ENCODE assay signal across 23 cellular contexts in the genomic region with DNA sequence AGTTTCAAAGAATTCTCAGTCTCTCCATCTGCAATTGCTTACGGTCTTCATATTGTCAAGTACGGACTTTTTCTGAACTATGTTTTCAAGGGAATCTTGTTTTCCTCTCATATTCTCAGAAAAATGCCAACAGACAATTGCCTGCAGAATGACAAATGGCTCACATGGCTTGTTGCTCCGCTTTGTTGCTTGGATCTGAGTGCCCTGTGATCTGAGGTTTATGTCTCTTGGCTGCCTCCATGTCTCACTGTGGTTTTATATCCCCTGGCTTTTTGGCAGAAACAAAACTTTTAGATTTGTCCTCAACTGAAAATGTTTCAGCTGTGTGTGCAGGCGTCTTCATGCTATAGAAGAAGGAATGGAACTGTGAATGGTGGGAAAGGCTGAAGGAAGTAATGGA.
A peak's percentile ranks its signal among the peaks of the same experiment; 100 is the strongest.
DNase-seq lines count a peak whose midpoint lies in the region; ATAC-seq, FAIRE-seq and TF ChIP-seq lines count a peak whose summit lies in the region.
"Had no signal": no experiment of that assay in that cellular context is flagged by ENCODE, and none has a peak within 500 bp of the region (broad histone marks: within the 10 kb centered on the region; RNA-seq: fewer than 3 reads in every experiment).

No MANE protein-coding gene starts in this region.

- H3K4me3 ChIP-seq in left lung (no peak overlapping the region), parathyroid adenoma (ENCODE audit: low read depth, low read length) (no peak overlapping the region), Caco-2 (ENCODE audit: low read depth, low read length) (no peak overlapping the region)
- H3K4me3 ChIP-seq: BLaER1, GM12878, GM23338, HAP-1 had no signal

- TF ChIP-seq CTCF in left lung (IDR thresholded peaks at IDR 0.05) (no peak), parathyroid adenoma (IDR thresholded peaks at IDR 0.05) (no peak), Caco-2 (IDR thresholded peaks at IDR 0.05; ENCODE audit: insufficient read depth in 1 of 2, low read depth in 1 of 2, low read length in 1 of 2, severe bottlenecking in 1 of 2, unreplicated experiment in 1 of 2) (no peak)

- no peaks in the 10 kb centered on the region for H3K9me3 Mint-ChIP-seq in Caco-2 (ENCODE audit: unreplicated experiment)
- H3K9me3 Mint-ChIP-seq: CD8-positive, alpha-beta T cell had no signal

- peaks cover 2% of the 10 kb centered on the region for H3K79me2 ChIP-seq in parathyroid adenoma

- H3K4me1 ChIP-seq in left lung (no peaks in the 10 kb centered on the region), parathyroid adenoma (peaks cover 10% of the 10 kb centered on the region), Caco-2 (no peaks in the 10 kb centered on the region)
- H3K4me1 ChIP-seq: BLaER1, HAP-1 had no signal

- H3K9ac ChIP-seq in parathyroid adenoma, result no peak overlapping the region
- H3K9ac ChIP-seq: BLaER1 had no signal

- H3K4me1 Mint-ChIP-seq in Caco-2 (ENCODE audit: low read depth, unreplicated experiment), result no peaks in the 10 kb centered on the region
- H3K4me1 Mint-ChIP-seq: B cell; CD4-positive, CD25-positive, alpha-beta regulatory T cell; GM23338 had no signal

- H3K4me3 Mint-ChIP-seq in Caco-2 (ENCODE audit: unreplicated experiment), result no peak overlapping the region
- H3K4me3 Mint-ChIP-seq: B cell; CD4-positive, CD25-positive, alpha-beta regulatory T cell; CD8-positive, alpha-beta T cell; GM23338; HFFc6 had no signal

- no peak overlapping the region for H3K27ac ChIP-seq in left lung
- H3K27ac ChIP-seq in parathyroid adenoma, result peak overlapping the region; percentile 89
- H3K27ac ChIP-seq: 22Rv1, BLaER1, C4-2B had no signal

- DNase-seq in HTR-8/SVneo (ENCODE audit: insufficient read length, low spot score) (no peak), left lung (no peak), Caco-2 (no peak), NCI-H524 (lab: John Stamatoyannopoulos, UW) (no peak), NCI-H526 (lab: John Stamatoyannopoulos, UW) (no peak)
- DNase-seq: CD4-positive, CD25-positive, alpha-beta regulatory T cell; CD8-positive, alpha-beta T cell; DMS 273 treated with DMSO at 0.1 percent for 48 hours; EL; GDM1; HFFc6 had no signal

- FAIRE-seq in HTR-8/SVneo (lab: Jason Lieb, UNC), result peak; percentile 52
- FAIRE-seq: A204.1, D721Med, GM12878, GM19239, H54 had no signal

- H3K27ac Mint-ChIP-seq in Caco-2 (ENCODE audit: unreplicated experiment), result no peak overlapping the region
- H3K27ac Mint-ChIP-seq: B cell; CD4-positive, CD25-positive, alpha-beta regulatory T cell; CD8-positive, alpha-beta T cell; GM23338; HFFc6 had no signal

- no peaks in the 10 kb centered on the region for H3K36me3 Mint-ChIP-seq in Caco-2 (ENCODE audit: insufficient read depth, unreplicated experiment)
- H3K36me3 Mint-ChIP-seq: CD4-positive, CD25-positive, alpha-beta regulatory T cell; CD8-positive, alpha-beta T cell had no signal

- peak overlapping the region; percentile 52 for H2AFZ ChIP-seq in parathyroid adenoma
- H2AFZ ChIP-seq: GM23338 had no signal

- H3K27me3 ChIP-seq in left lung (no peaks in the 10 kb centered on the region), parathyroid adenoma (ENCODE audit: control insufficient read depth, insufficient read depth, low read length) (no peaks in the 10 kb centered on the region), Caco-2 (replicated peaks; ENCODE audit: control insufficient read depth, insufficient read depth, low read length) (no peaks in the 10 kb centered on the region; the same call in 1 of the 2 replicates)
- H3K27me3 ChIP-seq: BLaER1 had no signal

- no TSS peak for BruUV-seq in Caco-2 (replicated peaks; lab: Mats Ljungman, UMichigan)

- H3K27me3 Mint-ChIP-seq in Caco-2 (ENCODE audit: insufficient read depth, unreplicated experiment), result peaks cover 28% of the 10 kb centered on the region
- H3K27me3 Mint-ChIP-seq: B cell; CD4-positive, CD25-positive, alpha-beta regulatory T cell had no signal

- no peak overlapping the region for H3K4me2 ChIP-seq in parathyroid adenoma (ENCODE audit: low read length)
- H3K4me2 ChIP-seq: BLaER1, GM23338 had no signal

- peak; percentile 21 for ATAC-seq in left lung
- ATAC-seq: CD8-positive, alpha-beta T cell; GM12878; GM23338 had no signal

- intact Hi-C loops in left lung (cut with DNase I) (no loop called here), Caco-2 (cut with micrococcal nuclease; ENCODE audit: unreplicated experiment) (no loop called here)

- CTCF ChIA-PET in Caco-2 (lab: Charles Lee), result no interaction called here

- H3K36me3 ChIP-seq in left lung, result no peaks in the 10 kb centered on the region
- H3K36me3 ChIP-seq in parathyroid adenoma (ENCODE audit: control insufficient read depth, insufficient read depth, low read length), result no peaks in the 10 kb centered on the region
- no peaks in the 10 kb centered on the region for H3K36me3 ChIP-seq in Caco-2 (ENCODE audit: control insufficient read depth, insufficient read depth, low read length)
- H3K36me3 ChIP-seq: BLaER1, HAP-1 had no signal

- POLR2A ChIA-PET in Caco-2 (lab: Charles Lee), result no interaction called here

- H3K9me3 ChIP-seq in left lung (no peaks in the 10 kb centered on the region), parathyroid adenoma (ENCODE audit: control insufficient read depth, low read length) (no peaks in the 10 kb centered on the region), Caco-2 (no peaks in the 10 kb centered on the region)
- H3K9me3 ChIP-seq: BLaER1, HAP-1 had no signal
